ENCODE assay signal across 1 cellular context in genomic region chr11:102192349-102193066, GRCh38.
TF ChIP-seq lines count a peak whose summit lies in the region.

No MANE protein-coding gene starts in this region.

TF ChIP-seq in liver, 16 proteins besides CTCF, POLR2A, EP300 and RAD21 (continued from another document):
- TF ChIP-seq JUND (IDR thresholded peaks at IDR 0.05) (peak in 1 of 2 donors; percentile 41), RXRA (IDR thresholded peaks at IDR 0.05) (peak; percentile 69), NR2F2 (IDR thresholded peaks at IDR 0.05) (no peak), FOXA2 (IDR thresholded peaks at IDR 0.05) (no peak), ATF3 (IDR thresholded peaks at IDR 0.05) (no peak), TAF1 (conservative IDR thresholded peaks at IDR 0.05) (no peak), SP1 (IDR thresholded peaks at IDR 0.05) (peak; percentile 16), YY1 (IDR thresholded peaks at IDR 0.05) (peak; percentile 26), FOXA1 (IDR thresholded peaks at IDR 0.05) (no peak), MAX (IDR thresholded peaks at IDR 0.05) (no peak), ZBTB33 (IDR thresholded peaks at IDR 0.05) (peak; percentile 47), EGR1 (IDR thresholded peaks at IDR 0.05; ENCODE audit: low read depth in 2 of 2) (no peak), GABPA (IDR thresholded peaks at IDR 0.05 in 1 of 2, conservative IDR thresholded peaks at IDR 0.05 in 1 of 2) (no peak), HNF4A (conservative IDR thresholded peaks at IDR 0.05) (peak; percentile 81 to 84)
